2 cellular contexts compared by ENCODE assay signal in genomic region chrY:24825069-24825468, GRCh38. TPM values are rescaled to one million over a fixed set of nuclear protein-coding genes. Genes with fewer than 3 reads are reported as not detected.
"Had no signal": no experiment of that assay in that cellular context is flagged by ENCODE, and none has a peak within 500 bp of the region (broad histone marks: within the 10 kb centered on the region; RNA-seq: fewer than 3 reads in every experiment).

No MANE protein-coding gene starts in this region.

RNA-seq across cellular contexts. Expression of gene DAZ4, which starts 8.7 kb away (rescaled TPM):
- total RNA-seq: G401, GM12878 had no signal

RNA-seq across cellular contexts. Expression of gene DAZ3, which starts 11.9 kb away (rescaled TPM):
- total RNA-seq: G401, GM12878 had no signal
